8 cellular contexts compared by ENCODE assay signal in genomic region chr7:41732279-41733062, GRCh38. TPM values are rescaled to one million over a fixed set of nuclear protein-coding genes. Genes with fewer than 3 reads are reported as not detected.
DNase-seq lines count a peak whose midpoint lies in the region; ATAC-seq, FAIRE-seq and TF ChIP-seq lines count a peak whose summit lies in the region.

No MANE protein-coding gene starts in this region.

- no peak overlapping the region for H3K27ac ChIP-seq in breast epithelium
- no peak overlapping the region for H3K27ac ChIP-seq in pancreas

- intact Hi-C loops in MCF 10A (cut with micrococcal nuclease), result loop anchor here (1.0 kb wide), 2 partner anchors 1403 to 1500 kb away; no protein-coding TSS in a partner anchor
- intact Hi-C loops in breast epithelium (cut with DNase I; ENCODE audit: low total_unique reads), result no loop called here
- intact Hi-C loops in pancreas (cut with DNase I), result no loop called here

- H3K4me1 ChIP-seq in breast epithelium (no peaks in the 10 kb centered on the region), pancreas (no peaks in the 10 kb centered on the region)

- no peak for TF ChIP-seq POLR2A in breast epithelium (IDR thresholded peaks at IDR 0.05)

- FAIRE-seq in bronchial epithelial cell (lab: Jason Lieb, UNC) (no peak), pancreas (lab: Jason Lieb, UNC) (peak; percentile 83)

- CTCF ChIA-PET in MCF 10A (lab: Yijun Ruan, JAX), result interaction anchor here (0.6 to 4.7 kb wide), 9 partner anchors 11 to 1599 kb away, joined by 3 to 33 read pairs (median 3); no protein-coding TSS in a partner anchor

- H3K27me3 Mint-ChIP-seq in MCF 10A (ENCODE audit: insufficient read depth, unreplicated experiment), result peaks cover 17% of the 10 kb centered on the region

- H3K27me3 ChIP-seq in breast epithelium (no peaks in the 10 kb centered on the region), bronchial epithelial cell (ENCODE audit: control insufficient read depth, insufficient read depth, low read length) (no peaks in the 10 kb centered on the region), pancreas (no peaks in the 10 kb centered on the region)

- no peaks in the 10 kb centered on the region for H3K36me3 Mint-ChIP-seq in MCF 10A (ENCODE audit: insufficient read depth, unreplicated experiment)

- no peak overlapping the region for H3K27ac Mint-ChIP-seq in MCF 10A (ENCODE audit: low read depth, unreplicated experiment)

- no peak overlapping the region for H3K4me3 Mint-ChIP-seq in MCF 10A (ENCODE audit: unreplicated experiment)

- BruUV-seq in MCF 10A (replicated peaks; lab: Mats Ljungman, UMichigan), result no TSS peak

- ATAC-seq in pancreas (peak in 2 of 4 donors; percentile 31 to 55), GM21390 (IDR thresholded peaks at IDR 0.05; ENCODE audit: unreplicated experiment) (no peak)

- H3K36me3 ChIP-seq in breast epithelium, result no peaks in the 10 kb centered on the region
- no peaks in the 10 kb centered on the region for H3K36me3 ChIP-seq in bronchial epithelial cell (ENCODE audit: control insufficient read depth, insufficient read depth, low read length)
- H3K36me3 ChIP-seq in pancreas, result no peaks in the 10 kb centered on the region

- peak; percentile 26 for DNase-seq in MCF 10A (ENCODE audit: unreplicated experiment)
- DNase-seq in breast epithelium (ENCODE audit: low spot score in 2 of 2), result no peak
- DNase-seq in HS-5 (ENCODE audit: low read depth), result peak; percentile 22
- peak; percentile 32 for DNase-seq in bronchial epithelial cell (ENCODE audit: low read depth)
- DNase-seq in pancreas, result no peak
- DNase-seq in NCI-H2107 (lab: John Stamatoyannopoulos, UW), result no peak
- no peak for DNase-seq in HPDE6-E6E7 (ENCODE audit: extremely low spot score)

- H3K4me3 ChIP-seq in breast epithelium, result no peak overlapping the region
- no peak overlapping the region for H3K4me3 ChIP-seq in bronchial epithelial cell (ENCODE audit: low read depth, low read length)
- H3K4me3 ChIP-seq in pancreas, result no peak overlapping the region

- no peaks in the 10 kb centered on the region for H3K4me1 Mint-ChIP-seq in MCF 10A (ENCODE audit: insufficient read depth, unreplicated experiment)

- WGBS in pancreas, 2 donors, result 47 to 58% methylated on average over 12 of the region's 12 CpGs

- no peaks in the 10 kb centered on the region for H3K9me3 Mint-ChIP-seq in MCF 10A (ENCODE audit: unreplicated experiment)

- TF ChIP-seq CTCF in MCF 10A (IDR thresholded peaks at IDR 0.05; ENCODE audit: unreplicated experiment), result peak; percentile 47
- peak in 1 of 3 donors; percentile 27 for TF ChIP-seq CTCF in breast epithelium (IDR thresholded peaks at IDR 0.05)
- no peak for TF ChIP-seq CTCF in bronchial epithelial cell (IDR thresholded peaks at IDR 0.05; ENCODE audit: insufficient read depth, low read length, severe bottlenecking)
- TF ChIP-seq CTCF in pancreas (IDR thresholded peaks at IDR 0.05), result peak in 2 of 4 donors; percentile 24 to 29

- no peaks in the 10 kb centered on the region for H3K9me3 ChIP-seq in breast epithelium
- no peaks in the 10 kb centered on the region for H3K9me3 ChIP-seq in pancreas

- POLR2A ChIA-PET in MCF 10A (lab: Yijun Ruan, JAX), result interaction anchor here (1.0 kb wide), 1 partner anchor 28 kb away, joined by 3 read pairs; no protein-coding TSS in a partner anchor

RNA-seq across cellular contexts. Expression of gene INHBA, which starts 29.6 kb away (rescaled TPM):
- total RNA-seq in MCF 10A (2022) (10.0 and 14.3 TPM in 2 replicates), breast epithelium (1 to 10 TPM in 1 of 3 donors, under 1 TPM in 2; 0.59 to 2.0 (median 0.64) TPM), bronchial epithelial cell (1.3 and 5.0 TPM in 2 replicates), pancreas (1 to 10 TPM in 2 of 6 donors, under 1 TPM in 4; 0.05 to 6.1 (median 0.41) TPM)
- polyA plus RNA-seq in pancreas, result under 1 TPM; 0.26 to 0.27 TPM

Comparison
In these comparisons a context has a peak if more than half of its experiments do, and no peak if none do; other contexts are left out.
1. DNase-seq: peak in MCF 10A (single experiment), HS-5 (single experiment) and bronchial epithelial cell (single experiment); none in breast epithelium (0 of 2), pancreas (0 of 6), NCI-H2107 (single experiment) and HPDE6-E6E7 (single experiment).